Comparison of ENCODE assay signal across 8 cellular contexts in the genomic region with DNA sequence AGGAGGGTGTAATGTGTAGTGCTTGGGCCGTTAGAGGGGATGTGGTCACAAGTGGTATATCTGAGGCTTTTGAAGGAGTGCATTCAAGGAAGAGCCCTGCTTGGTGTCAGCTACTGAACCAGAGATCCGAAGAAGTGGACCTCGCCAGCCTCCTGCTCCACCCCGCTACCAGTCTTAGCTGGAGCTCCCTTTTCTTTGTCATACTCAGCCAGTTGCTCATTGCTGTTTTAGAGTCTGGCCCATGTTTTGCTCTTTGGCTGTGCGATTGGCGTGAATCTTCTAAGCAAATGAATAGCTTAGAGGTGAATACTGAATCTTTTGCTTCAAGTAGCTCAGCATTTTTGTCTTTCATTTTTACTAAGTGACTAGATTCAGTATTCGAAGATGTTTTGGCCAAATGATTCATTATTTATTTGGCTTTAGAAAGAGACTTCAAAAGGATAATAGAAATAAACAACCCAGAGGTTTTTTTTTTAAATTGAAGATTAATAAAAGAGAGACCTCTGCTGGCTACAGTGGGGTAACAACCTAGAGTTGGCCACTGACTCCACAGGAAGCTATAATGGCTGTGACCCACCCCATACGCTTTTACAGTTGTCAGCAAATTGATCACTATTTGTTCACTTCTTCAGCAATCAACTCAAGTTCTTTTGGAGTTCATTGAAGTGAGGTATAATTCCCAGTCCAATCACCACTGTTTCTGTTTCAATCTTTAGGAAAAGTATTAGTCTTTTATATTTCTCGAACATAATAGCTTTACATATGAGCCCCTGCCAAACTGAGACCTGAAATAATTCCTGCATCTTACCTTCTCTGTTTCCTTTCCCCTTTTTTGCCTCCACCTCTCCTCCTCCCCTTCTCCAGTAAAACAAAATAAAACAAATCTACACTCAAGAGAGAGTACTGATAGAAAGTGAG.
DNase-seq lines count a peak whose midpoint lies in the region; ATAC-seq lines count a peak whose summit lies in the region.

No MANE protein-coding gene starts in this region.

- no peaks in the 10 kb centered on the region for H3K27me3 Mint-ChIP-seq in activated naive CD4-positive, alpha-beta T cell treated with anti-CD3 and anti-CD28 coated beads, Interleukin-2, amount 10 ng/mL, durations not matched to agents 7 days and 5 days

- no peaks in the 10 kb centered on the region for H3K36me3 ChIP-seq in rectal smooth muscle tissue (ENCODE audit: control insufficient read depth, insufficient read depth, low read length)

- H3K27ac Mint-ChIP-seq in activated naive CD4-positive, alpha-beta T cell treated with anti-CD3 and anti-CD28 coated beads, Interleukin-2, amount 10 ng/mL, durations not matched to agents 7 days and 5 days: peak overlapping the region; percentile 97

- no peaks in the 10 kb centered on the region for H3K27me3 ChIP-seq in rectal smooth muscle tissue (ENCODE audit: control insufficient read depth, insufficient read depth, low read length)

- no peaks in the 10 kb centered on the region for H3K9me3 Mint-ChIP-seq in activated naive CD4-positive, alpha-beta T cell treated with anti-CD3 and anti-CD28 coated beads, Interleukin-2, amount 10 ng/mL, durations not matched to agents 7 days and 5 days

- H3K4me3 Mint-ChIP-seq in activated naive CD4-positive, alpha-beta T cell treated with anti-CD3 and anti-CD28 coated beads, Interleukin-2, amount 10 ng/mL, durations not matched to agents 7 days and 5 days: peak overlapping the region; percentile 64

- CTCF ChIA-PET in activated naive CD4-positive, alpha-beta T cell treated with anti-CD3 and anti-CD28 coated beads, Interleukin-2, amount 10 ng/mL, durations not matched to agents 7 days and 5 days (lab: Charles Lee): interaction anchor here (0.5 to 3.0 kb wide), 35 partner anchors 9 to 403 kb away, joined by 3 to 25 read pairs (median 4); a partner anchor contains a TSS

- peaks cover 13% of the 10 kb centered on the region for H3K4me1 ChIP-seq in rectal smooth muscle tissue (ENCODE audit: control insufficient read depth, insufficient read depth, low read length)

- DNase-seq in AG08396 (ENCODE audit: low spot score) (peak; percentile 59), NCI-H748 (lab: John Stamatoyannopoulos, UW; ENCODE audit: unreplicated experiment) (peak; percentile 37), glomerular visceral epithelial cell (ENCODE audit: extremely low spot score) (peak; percentile 43), NCI-H226 (no peak)
- DNase-seq in activated naive CD4-positive, alpha-beta T cell treated with anti-CD3 and anti-CD28 coated beads, Interleukin-2, amount 10 ng/mL, durations not matched to agents 7 days and 5 days: peak; percentile 72

- no peak overlapping the region for H3K9ac ChIP-seq in rectal smooth muscle tissue (ENCODE audit: low read length)

- H3K27ac ChIP-seq in rectal smooth muscle tissue (ENCODE audit: low read depth, low read length): peak overlapping the region; percentile 67

- peaks cover 50% of the 10 kb centered on the region for H3K36me3 Mint-ChIP-seq in activated naive CD4-positive, alpha-beta T cell treated with anti-CD3 and anti-CD28 coated beads, Interleukin-2, amount 10 ng/mL, durations not matched to agents 7 days and 5 days

- H3K4me3 ChIP-seq in rectal smooth muscle tissue (ENCODE audit: low read length): peak overlapping the region; percentile 35

- peaks cover 73% of the 10 kb centered on the region for H3K4me1 Mint-ChIP-seq in activated naive CD4-positive, alpha-beta T cell treated with anti-CD3 and anti-CD28 coated beads, Interleukin-2, amount 10 ng/mL, durations not matched to agents 7 days and 5 days

- ATAC-seq in GM18498 (IDR thresholded peaks at IDR 0.05; ENCODE audit: unreplicated experiment) (peak; percentile 73), HG02943 (IDR thresholded peaks at IDR 0.05; ENCODE audit: low read depth, unreplicated experiment) (peak; percentile 79)
